ENCODE assay signal across 8 cellular contexts in the genomic region with DNA sequence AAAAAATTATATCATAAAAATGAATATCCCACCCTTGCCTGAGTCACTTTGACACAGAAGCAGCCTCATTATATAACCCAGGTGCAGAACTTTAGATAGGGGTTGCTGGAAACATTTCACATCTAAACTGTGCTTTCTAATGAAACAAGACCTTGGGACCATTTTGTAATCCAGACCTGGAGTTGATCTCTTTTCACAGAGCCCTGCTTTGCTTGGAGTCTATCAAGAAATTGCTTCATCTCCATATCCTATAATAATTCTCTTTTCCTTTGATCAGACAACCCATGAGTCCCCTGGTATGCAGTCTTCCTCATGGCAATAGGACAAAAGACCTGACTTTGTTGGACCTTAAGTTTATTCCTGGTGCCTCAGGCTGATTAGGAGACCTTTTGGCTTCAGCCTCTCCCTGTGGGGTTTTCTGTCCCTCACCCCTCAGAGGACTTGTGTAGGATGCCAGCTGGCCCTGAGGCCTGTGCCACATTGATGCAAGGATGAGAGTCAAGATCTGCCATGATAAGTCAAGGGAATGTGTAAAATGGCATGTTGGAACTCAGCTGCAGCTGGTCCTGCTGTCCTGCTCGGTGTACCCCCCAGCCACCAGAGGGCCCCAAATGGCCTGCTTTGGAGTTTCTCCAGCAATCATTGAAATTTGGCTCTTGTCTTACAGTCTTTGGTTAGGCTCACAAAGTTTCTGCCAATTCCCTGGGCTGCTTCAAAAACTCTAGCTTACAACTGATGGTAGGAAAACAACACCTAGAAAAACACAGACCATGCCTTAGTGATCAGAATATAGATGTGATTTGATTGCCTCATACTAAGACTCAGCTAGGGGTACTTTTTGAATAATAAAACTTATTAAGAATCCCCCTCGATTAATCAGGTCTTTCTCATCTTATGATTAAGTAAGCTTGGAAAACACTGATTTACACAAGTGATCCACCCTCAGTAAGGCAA.
A peak's percentile ranks its signal among the peaks of the same experiment; 100 is the strongest.
DNase-seq lines count a peak whose midpoint lies in the region; ATAC-seq and TF ChIP-seq lines count a peak whose summit lies in the region.

No MANE protein-coding gene starts in this region.

- H3K9me3 Mint-ChIP-seq in activated CD8-positive, alpha-beta memory T cell treated with anti-CD3 and anti-CD28 coated beads, Interleukin-2, amount 10 ng/mL, durations not matched to agents 7 days and 5 days (ENCODE audit: low read depth) = no peaks in the 10 kb centered on the region

- H3K4me3 Mint-ChIP-seq in activated CD8-positive, alpha-beta memory T cell treated with anti-CD3 and anti-CD28 coated beads, Interleukin-2, amount 10 ng/mL, durations not matched to agents 7 days and 5 days = no peak overlapping the region

- TF ChIP-seq CTCF in left ventricle myocardium inferior (IDR thresholded peaks at IDR 0.05; ENCODE audit: borderline replicate concordance) = peak; percentile 55

- no peak overlapping the region for H3K4me3 ChIP-seq in MG63
- H3K4me3 ChIP-seq in left ventricle myocardium inferior = no peak overlapping the region

- peaks cover 17% of the 10 kb centered on the region for H3K4me1 ChIP-seq in left ventricle myocardium inferior

- no peaks in the 10 kb centered on the region for H3K36me3 Mint-ChIP-seq in activated CD8-positive, alpha-beta memory T cell treated with anti-CD3 and anti-CD28 coated beads, Interleukin-2, amount 10 ng/mL, durations not matched to agents 7 days and 5 days

- intact Hi-C loops in left ventricle myocardium inferior (cut with micrococcal nuclease) = no loop called here
- intact Hi-C loops in sciatic nerve (cut with DNase I) = no loop called here

- CTCF ChIA-PET in activated CD8-positive, alpha-beta memory T cell treated with anti-CD3 and anti-CD28 coated beads, Interleukin-2, amount 10 ng/mL, durations not matched to agents 7 days and 5 days (lab: Charles Lee) = interaction anchor here (1.0 to 1.7 kb wide), 9 partner anchors 10 to 221 kb away, joined by 3 to 19 read pairs (median 5); a partner anchor contains a TSS

- peaks cover 4% of the 10 kb centered on the region for H3K27me3 Mint-ChIP-seq in activated CD8-positive, alpha-beta memory T cell treated with anti-CD3 and anti-CD28 coated beads, Interleukin-2, amount 10 ng/mL, durations not matched to agents 7 days and 5 days

- no peaks in the 10 kb centered on the region for H3K27me3 ChIP-seq in MG63
- H3K27me3 ChIP-seq in left ventricle myocardium inferior (ENCODE audit: low read depth) = no peaks in the 10 kb centered on the region

- peaks cover 13% of the 10 kb centered on the region for H3K4me1 Mint-ChIP-seq in activated CD8-positive, alpha-beta memory T cell treated with anti-CD3 and anti-CD28 coated beads, Interleukin-2, amount 10 ng/mL, durations not matched to agents 7 days and 5 days

- H3K9me3 ChIP-seq in MG63 = no peaks in the 10 kb centered on the region
- no peaks in the 10 kb centered on the region for H3K9me3 ChIP-seq in left ventricle myocardium inferior (replicated peaks)

- ATAC-seq in activated CD8-positive, alpha-beta memory T cell treated with anti-CD3 and anti-CD28 coated beads, Interleukin-2, amount 10 ng/mL, durations not matched to agents 7 days and 5 days = peak; percentile 53
- ATAC-seq in sciatic nerve = peak; percentile 55
- no peak for ATAC-seq in GM21737 (IDR thresholded peaks at IDR 0.05; ENCODE audit: unreplicated experiment)
- ATAC-seq in HG02798 (IDR thresholded peaks at IDR 0.05; ENCODE audit: poor library complexity, unreplicated experiment) = no peak

- no peak overlapping the region for H3K27ac ChIP-seq in left ventricle myocardium inferior (replicated peaks)

- DNase-seq in NCI-H82 (lab: John Stamatoyannopoulos, UW) (peak; percentile 43), NCI-H82 treated with DMSO at 0.1 percent for 48 hours (lab: John Stamatoyannopoulos, UW; ENCODE audit: unreplicated experiment) (no peak), MG63 (peak; percentile 49), left ventricle myocardium inferior (peak; percentile 22), sciatic nerve (ENCODE audit: low spot score) (peak; percentile 63)
- peak; percentile 65 for DNase-seq in activated CD8-positive, alpha-beta memory T cell treated with anti-CD3 and anti-CD28 coated beads, Interleukin-2, amount 10 ng/mL, durations not matched to agents 7 days and 5 days

- no peaks in the 10 kb centered on the region for H3K36me3 ChIP-seq in MG63
- no peaks in the 10 kb centered on the region for H3K36me3 ChIP-seq in left ventricle myocardium inferior

- H3K27ac Mint-ChIP-seq in activated CD8-positive, alpha-beta memory T cell treated with anti-CD3 and anti-CD28 coated beads, Interleukin-2, amount 10 ng/mL, durations not matched to agents 7 days and 5 days = no peak overlapping the region

Comparison
In these comparisons a context has a peak if more than half of its experiments do, and no peak if none do; other contexts are left out.
1. ATAC-seq: peak in activated CD8-positive, alpha-beta memory T cell treated with anti-CD3 and anti-CD28 coated beads, Interleukin-2, amount 10 ng/mL, durations not matched to agents 7 days and 5 days (single experiment) and sciatic nerve (single experiment); none in GM21737 (single experiment) and HG02798 (single experiment).